In genomic region chr5:177027665-177028064, GRCh38 we compare ENCODE assay signal across 2 cellular contexts.
TF ChIP-seq lines count a peak whose summit lies in the region.

No MANE protein-coding gene starts in this region.

TF ChIP-seq in HepG2, 621 proteins besides CTCF, POLR2A, EP300 and RAD21:
- peak; percentile 70 for TF ChIP-seq ZNF770 (CRISPR knock-in tag; IDR thresholded peaks at IDR 0.05)
- no peak for TF ChIP-seq PCBP2 (optimal IDR thresholded peaks at IDR 0.05; ENCODE audit: low read depth, low read length, poor library complexity, severe bottlenecking)

TF ChIP-seq in WTC11, 78 proteins besides CTCF, POLR2A, EP300 and RAD21:
- TF ChIP-seq, protein P1, sequence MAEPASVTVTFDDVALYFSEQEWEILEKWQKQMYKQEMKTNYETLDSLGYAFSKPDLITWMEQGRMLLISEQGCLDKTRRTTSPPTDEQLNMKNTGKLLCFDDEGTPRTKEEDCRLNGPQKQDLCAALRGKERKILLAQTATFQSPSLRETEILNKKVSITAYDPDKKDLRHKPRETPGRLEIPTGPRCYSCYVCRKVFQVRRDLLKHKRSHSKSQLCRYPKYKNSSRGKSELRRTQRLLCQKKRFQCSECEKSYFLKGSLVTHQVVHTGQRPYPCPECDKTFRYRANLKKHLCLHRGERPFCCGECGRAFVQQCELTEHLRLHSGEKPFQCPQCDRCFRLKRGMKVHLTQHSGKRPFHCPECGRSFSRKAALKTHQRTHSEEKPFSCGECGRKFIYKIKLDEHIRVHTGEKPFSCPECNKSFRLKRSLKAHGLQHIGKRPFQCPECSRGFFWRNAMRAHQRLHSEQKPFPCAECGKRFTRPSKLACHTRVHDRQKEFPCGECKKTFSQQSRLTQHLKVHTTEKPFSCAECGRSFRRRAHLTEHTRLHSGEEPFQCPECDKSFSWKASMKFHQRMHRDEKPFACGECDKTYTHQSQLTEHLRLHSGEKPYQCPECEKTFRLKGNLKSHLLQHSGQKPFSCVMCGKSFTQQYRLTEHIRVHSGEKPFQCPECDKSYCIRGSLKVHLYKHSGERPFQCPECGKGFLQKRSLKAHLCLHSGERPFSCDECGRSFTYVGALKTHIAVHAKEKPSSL (CRISPR knock-in tag; conservative IDR thresholded peaks at IDR 0.05): no peak
- TF ChIP-seq ZNF263 (CRISPR knock-in tag; IDR thresholded peaks at IDR 0.05; ENCODE audit: low read depth) (no peak), TP53 (CRISPR knock-in tag; IDR thresholded peaks at IDR 0.05) (no peak), PRDM15 (CRISPR knock-in tag; IDR thresholded peaks at IDR 0.05) (no peak), ZNF121 (CRISPR knock-in tag; IDR thresholded peaks at IDR 0.05) (peak; percentile 75; the same call in 1 of the 2 replicates), SOX15 (CRISPR knock-in tag; IDR thresholded peaks at IDR 0.05) (no peak), GTF2I (CRISPR knock-in tag; conservative IDR thresholded peaks at IDR 0.05) (no peak)
- TF ChIP-seq, protein P2, sequence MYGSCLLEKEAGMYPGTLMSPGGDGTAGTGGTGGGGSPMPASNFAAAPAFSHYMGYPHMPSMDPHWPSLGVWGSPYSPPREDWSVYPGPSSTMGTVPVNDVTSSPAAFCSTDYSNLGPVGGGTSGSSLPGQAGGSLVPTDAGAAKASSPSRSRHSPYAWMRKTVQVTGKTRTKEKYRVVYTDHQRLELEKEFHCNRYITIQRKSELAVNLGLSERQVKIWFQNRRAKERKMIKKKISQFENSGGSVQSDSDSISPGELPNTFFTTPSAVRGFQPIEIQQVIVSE (CRISPR knock-in tag; IDR thresholded peaks at IDR 0.05; ENCODE audit: borderline replicate concordance): no peak
TF ChIP-seq in WTC11: peak in this region for 1.
